ENCODE assay signal across 23 cellular contexts in the genomic region with DNA sequence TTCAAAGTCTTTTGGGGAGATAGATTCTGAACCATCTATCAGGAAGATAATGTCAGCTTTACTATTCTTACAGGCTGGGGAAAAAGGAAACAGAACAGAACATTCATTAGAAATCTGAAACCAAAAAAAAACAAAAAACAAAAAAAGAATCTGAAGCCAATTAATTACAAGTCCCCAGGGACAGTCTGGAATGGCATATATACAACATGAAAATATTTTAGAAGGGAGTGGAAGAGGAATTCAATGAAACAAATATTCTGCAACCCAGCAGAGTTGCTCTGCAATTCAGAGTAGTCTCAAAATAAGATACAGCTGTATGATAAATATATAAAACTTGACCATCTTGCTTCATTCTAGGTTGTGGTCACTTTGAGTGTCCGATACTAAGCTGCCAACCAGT.
"Had no signal": no experiment of that assay in that cellular context is flagged by ENCODE, and none has a peak within 500 bp of the region (broad histone marks: within the 10 kb centered on the region; RNA-seq: fewer than 3 reads in every experiment).

No MANE protein-coding gene starts in this region.

- H3K9me3 Mint-ChIP-seq: activated naive CD4-positive, alpha-beta T cell treated with anti-CD3 and anti-CD28 coated beads, Interleukin-2, amount 50 U/mL, for 24 hours; dendritic cell treated with granulocyte-macrophage colony-stimulating factor and Interleukin-4, amounts not matched to agents 40 ng/mL and 50 ng/mL, for 4 days; memory B cell; stimulated activated naive B cell treated with anti-CD40 and anti-IgM and Interleukin-4, amounts not matched to agents 10 μg/mL and 1 μg/mL and 100 μg/mL, for 72 hours had no signal

- DNase-seq: activated CD4-positive, alpha-beta T cell treated with anti-CD3 and anti-CD28 coated beads, Interleukin-2, amount 50 U/mL, for 1 hour; activated CD4-positive, CD25-positive, alpha-beta regulatory T cell; activated CD8-positive, alpha-beta memory T cell treated with anti-CD3 and anti-CD28 coated beads for 24 hours; activated gamma-delta T cell; cerebellar nuclear complex; effector CD8-positive, alpha-beta T cell; esophagus squamous epithelium; heart right ventricle; left ventricle myocardium superior; naive B cell; right cardiac atrium; stimulated activated CD4-positive, alpha-beta T cell treated with anti-CD3 and anti-CD28 coated beads, Interleukin-4, amount 100 ng/mL, for 24 hours; stimulated activated naive B cell treated with anti-CD40 and anti-IgM and Interleukin-4, amounts not matched to agents 10 μg/mL and 1 μg/mL and 100 μg/mL, for 72 hours; T-helper 1 cell; T-helper 9 cell had no signal

- ATAC-seq: heart right ventricle; left ventricle myocardium superior; right cardiac atrium; stimulated activated naive B cell treated with anti-CD40 and anti-IgM and Interleukin-4, amounts not matched to agents 10 μg/mL and 1 μg/mL and 100 μg/mL, for 72 hours had no signal

- H3K27ac Mint-ChIP-seq: activated naive CD4-positive, alpha-beta T cell treated with anti-CD3 and anti-CD28 coated beads, Interleukin-2, amount 50 U/mL, for 24 hours; dendritic cell treated with granulocyte-macrophage colony-stimulating factor and Interleukin-4, amounts not matched to agents 40 ng/mL and 50 ng/mL, for 4 days; memory B cell; stimulated activated naive B cell treated with anti-CD40 and anti-IgM and Interleukin-4, amounts not matched to agents 10 μg/mL and 1 μg/mL and 100 μg/mL, for 72 hours had no signal

- H3K36me3 Mint-ChIP-seq: activated naive CD4-positive, alpha-beta T cell treated with anti-CD3 and anti-CD28 coated beads, Interleukin-2, amount 50 U/mL, for 24 hours; memory B cell; naive B cell; stimulated activated naive B cell treated with anti-CD40 and anti-IgM and Interleukin-4, amounts not matched to agents 10 μg/mL and 1 μg/mL and 100 μg/mL, for 72 hours had no signal

- H3K4me3 ChIP-seq: adrenal gland, esophagus squamous epithelium, heart right ventricle, prostate gland, smooth muscle cell, thoracic aorta, upper lobe of left lung had no signal

- H3K4me3 Mint-ChIP-seq: activated naive CD4-positive, alpha-beta T cell treated with anti-CD3 and anti-CD28 coated beads, Interleukin-2, amount 50 U/mL, for 24 hours; dendritic cell treated with granulocyte-macrophage colony-stimulating factor and Interleukin-4, amounts not matched to agents 40 ng/mL and 50 ng/mL, for 4 days; memory B cell; naive B cell; stimulated activated naive B cell treated with anti-CD40 and anti-IgM and Interleukin-4, amounts not matched to agents 10 μg/mL and 1 μg/mL and 100 μg/mL, for 72 hours had no signal
